In the genomic region with DNA sequence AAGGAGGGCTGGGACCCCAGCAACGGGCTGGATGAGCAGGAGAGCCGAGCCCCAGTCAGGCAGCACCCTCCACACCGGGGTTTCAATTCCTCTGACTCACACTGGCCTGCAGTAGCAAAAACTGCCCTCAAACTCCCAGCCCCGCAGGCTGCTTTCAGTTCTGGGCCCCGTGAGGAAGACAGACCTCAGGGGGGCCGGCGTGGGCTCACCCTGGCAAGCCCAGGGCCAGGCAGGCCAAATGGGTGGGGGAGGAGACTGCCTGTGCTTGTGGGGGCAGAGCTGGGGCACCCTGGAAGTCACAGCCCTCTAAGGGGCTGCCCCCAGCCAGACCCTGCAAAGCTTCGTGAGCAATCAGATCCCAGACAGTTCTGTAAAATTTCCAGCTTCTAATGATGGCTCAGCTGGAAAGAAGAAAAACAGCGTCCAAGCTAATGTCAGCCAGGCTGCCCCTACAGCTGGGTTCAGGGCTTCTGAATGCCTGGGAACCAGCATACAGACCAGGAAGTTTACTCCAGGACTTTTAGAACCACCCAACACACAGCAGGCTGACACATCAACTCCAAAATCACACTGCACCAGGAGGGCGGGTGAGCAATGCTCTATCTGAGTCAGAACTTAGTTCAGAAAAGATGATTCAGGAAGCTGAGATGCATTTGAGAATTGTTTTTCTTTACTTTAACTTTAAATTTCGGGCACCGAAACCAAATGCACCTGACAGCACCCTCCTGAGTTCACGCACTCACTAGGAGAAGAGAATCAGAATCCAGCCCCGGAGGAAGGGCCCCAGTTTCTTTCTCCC, we compare ENCODE assay signal across 9 cellular contexts. TPM values are rescaled to one million over a fixed set of nuclear protein-coding genes. Genes with fewer than 3 reads are reported as not detected.
DNase-seq lines count a peak whose midpoint lies in the region; TF ChIP-seq lines count a peak whose summit lies in the region.
"Had no signal": no experiment of that assay in that cellular context is flagged by ENCODE, and none has a peak within 500 bp of the region (broad histone marks: within the 10 kb centered on the region; RNA-seq: fewer than 3 reads in every experiment).

No MANE protein-coding gene starts in this region.

- peaks cover 0 to 88% (median 58%) of the 10 kb centered on the region in 5 donors for H3K36me3 ChIP-seq in subcutaneous abdominal adipose tissue (ENCODE audit: control insufficient read depth in 5 of 5, insufficient read depth in 5 of 5, low read length in 5 of 5)

- H3K9ac ChIP-seq in subcutaneous abdominal adipose tissue (ENCODE audit: low read length in 5 of 5): no peak overlapping the region

- intact Hi-C loops in MCF 10A (cut with micrococcal nuclease): loop anchor here (10.0 kb wide), 1 partner anchor 116 kb away; no protein-coding TSS in a partner anchor

- H3K36me3 Mint-ChIP-seq in MCF 10A (ENCODE audit: insufficient read depth, unreplicated experiment): peaks cover 44% of the 10 kb centered on the region

- CTCF ChIA-PET in MCF 10A (lab: Yijun Ruan, JAX): interaction anchor here (0.7 to 0.8 kb wide), 2 partner anchors 52 to 594 kb away, joined by 3 read pairs; no protein-coding TSS in a partner anchor

- no peaks in the 10 kb centered on the region for H3K27me3 Mint-ChIP-seq in MCF 10A (ENCODE audit: insufficient read depth, unreplicated experiment)
- H3K27me3 Mint-ChIP-seq: activated naive CD4-positive, alpha-beta T cell treated with anti-CD3 and anti-CD28 coated beads, Interleukin-2, amount 50 U/mL, for 24 hours had no signal

- peaks cover 0 to 3% (median 0%) of the 10 kb centered on the region in 5 donors for H3K27me3 ChIP-seq in subcutaneous abdominal adipose tissue (ENCODE audit: control insufficient read depth in 5 of 5, insufficient read depth in 4 of 5, low read length in 5 of 5)

- H3K27ac ChIP-seq in epithelial cell of prostate (peak overlapping the region; percentile 14), subcutaneous abdominal adipose tissue (ENCODE audit: low read depth, low read length) (peak overlapping the region; percentile 16)

- DNase-seq in activated CD4-positive, alpha-beta T cell treated with anti-CD3 and anti-CD28 coated beads for 24 hours (ENCODE audit: low read depth in 2 of 2): peak; percentile 25 to 26
- DNase-seq in activated CD4-positive, alpha-beta T cell treated with anti-CD3 and anti-CD28 coated beads for 1 hour: no peak
- DNase-seq in GOT3 (lab: John Stamatoyannopoulos, UW): peak; percentile 23
- DNase-seq in NCI-H226: peak; percentile 8
- DNase-seq in epithelial cell of prostate (ENCODE audit: low read depth, low spot score): peak; percentile 40
- no peak for DNase-seq in MCF 10A (ENCODE audit: unreplicated experiment)
- DNase-seq in anterior cingulate cortex (lab: John Stamatoyannopoulos, UW): no peak

- no peak overlapping the region for H3K4me3 ChIP-seq in subcutaneous abdominal adipose tissue (ENCODE audit: low read depth in 1 of 5, low read length in 5 of 5)

- no peaks in the 10 kb centered on the region for H3K9me3 ChIP-seq in subcutaneous abdominal adipose tissue (ENCODE audit: control insufficient read depth in 5 of 5, low read length in 5 of 5)

- H3K4me1 ChIP-seq in subcutaneous abdominal adipose tissue (ENCODE audit: control insufficient read depth in 5 of 5, insufficient read depth in 5 of 5, low read length in 5 of 5): peaks cover 0 to 5% (median 2%) of the 10 kb centered on the region in 5 donors

- H3K4me1 Mint-ChIP-seq in MCF 10A (ENCODE audit: insufficient read depth, unreplicated experiment): no peaks in the 10 kb centered on the region
- H3K4me1 Mint-ChIP-seq: activated naive CD4-positive, alpha-beta T cell treated with anti-CD3 and anti-CD28 coated beads, Interleukin-2, amount 50 U/mL, for 24 hours had no signal

- no peaks in the 10 kb centered on the region for H3K9me3 Mint-ChIP-seq in MCF 10A (ENCODE audit: unreplicated experiment)
- H3K9me3 Mint-ChIP-seq: activated naive CD4-positive, alpha-beta T cell treated with anti-CD3 and anti-CD28 coated beads, Interleukin-2, amount 50 U/mL, for 24 hours had no signal

- POLR2A ChIA-PET in MCF 10A (lab: Yijun Ruan, JAX): no interaction called here

- no TSS peak for BruUV-seq in MCF 10A (replicated peaks; lab: Mats Ljungman, UMichigan)

- TF ChIP-seq CTCF in MCF 10A (IDR thresholded peaks at IDR 0.05; ENCODE audit: unreplicated experiment): no peak

- H3K27ac Mint-ChIP-seq in MCF 10A (ENCODE audit: low read depth, unreplicated experiment): no peak overlapping the region
- H3K27ac Mint-ChIP-seq: activated naive CD4-positive, alpha-beta T cell treated with anti-CD3 and anti-CD28 coated beads, Interleukin-2, amount 50 U/mL, for 24 hours had no signal

- no peak overlapping the region for H3K4me3 Mint-ChIP-seq in MCF 10A (ENCODE audit: unreplicated experiment)
- H3K4me3 Mint-ChIP-seq: activated naive CD4-positive, alpha-beta T cell treated with anti-CD3 and anti-CD28 coated beads, Interleukin-2, amount 50 U/mL, for 24 hours had no signal

RNA-seq across cellular contexts. Expression of a gene that starts 34.7 kb away (rescaled TPM):
- total RNA-seq in MCF 10A (2022): 17.1 and 22.6 TPM in 2 replicates

RNA-seq across cellular contexts. Expression of a gene that starts 43.8 kb away (rescaled TPM):
- not detected in 2 replicates for total RNA-seq in MCF 10A (2022)

Comparison
In these comparisons a context has a peak if more than half of its experiments do, and no peak if none do; other contexts are left out.
1. DNase-seq: peak in activated CD4-positive, alpha-beta T cell treated with anti-CD3 and anti-CD28 coated beads for 24 hours (2 of 2), GOT3 (single experiment), NCI-H226 (single experiment) and epithelial cell of prostate (single experiment); none in activated CD4-positive, alpha-beta T cell treated with anti-CD3 and anti-CD28 coated beads for 1 hour (single experiment), MCF 10A (single experiment) and anterior cingulate cortex (0 of 58).